ENCODE assay signal across 12 cellular contexts in the genomic region with DNA sequence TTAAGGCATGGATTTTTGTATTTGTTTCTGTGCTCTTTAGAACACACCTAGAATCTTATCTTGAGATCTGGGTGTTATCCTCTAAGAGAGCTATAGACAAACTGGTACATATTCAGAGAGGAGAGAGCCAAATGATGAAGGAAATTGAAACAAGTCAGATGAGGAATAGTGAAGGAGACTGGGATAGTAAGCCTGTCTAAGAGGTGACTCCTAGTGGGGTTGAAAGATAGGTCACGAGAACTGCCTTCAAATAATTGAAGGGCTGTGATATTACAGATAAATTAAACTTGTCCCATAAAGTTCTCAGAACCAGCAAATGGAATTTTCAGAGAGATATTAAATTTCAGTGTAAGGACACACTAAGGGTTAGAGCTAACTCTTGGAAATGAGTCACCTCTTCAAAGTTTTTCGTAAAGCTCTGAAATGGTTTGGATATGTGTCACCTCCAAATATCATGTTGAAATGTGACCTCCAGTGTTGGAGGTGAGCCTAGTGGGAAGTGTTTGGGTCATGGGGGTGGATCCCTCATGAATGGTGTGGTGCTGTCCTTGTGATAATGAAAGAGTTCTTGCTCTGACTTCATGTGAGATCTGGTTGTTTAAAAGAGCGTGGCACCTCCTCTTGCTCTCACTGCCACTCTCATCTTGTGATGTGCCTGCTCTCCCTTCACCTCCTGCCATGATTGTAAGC.
DNase-seq lines count a peak whose midpoint lies in the region; ATAC-seq and TF ChIP-seq lines count a peak whose summit lies in the region.
"Had no signal": no experiment of that assay in that cellular context is flagged by ENCODE, and none has a peak within 500 bp of the region (broad histone marks: within the 10 kb centered on the region; RNA-seq: fewer than 3 reads in every experiment).

No MANE protein-coding gene starts in this region.

- WGBS in adrenal gland, 4 donors, result 41 to 55% (median 43%) methylated on average over 3 of the region's 3 CpGs
- WGBS in mesenchymal stem cell, result 20% methylated on average over 2 of the region's 3 CpGs

- no peak overlapping the region for H2BK15ac ChIP-seq in mesenchymal stem cell (ENCODE audit: low read depth, poor library complexity, severe bottlenecking)

- peak in 1 of 2 donors; percentile 73 for TF ChIP-seq POLR2A in adrenal gland (IDR thresholded peaks at IDR 0.05)

- H3K14ac ChIP-seq in mesenchymal stem cell (ENCODE audit: low read length in 2 of 2), result no peak overlapping the region

- H3K18ac ChIP-seq in mesenchymal stem cell (ENCODE audit: low read depth in 1 of 2, low read length in 2 of 2), result no peak overlapping the region

- H3K4me2 ChIP-seq in mesenchymal stem cell (ENCODE audit: low read length, poor library complexity, severe bottlenecking), result no peak overlapping the region

- H3K4me3 ChIP-seq in adrenal gland, result peak overlapping the region in 1 of 4 donors; percentile 6
- peak overlapping the region in 1 of 2 experiments; percentile 38 for H3K4me3 ChIP-seq in mesenchymal stem cell (ENCODE audit: insufficient read depth in 1 of 2, low read depth in 1 of 2, low read length in 2 of 2)
- H3K4me3 ChIP-seq in ascending aorta, result no peak overlapping the region
- H3K4me3 ChIP-seq: GM12878, ovary had no signal

- H2AFZ ChIP-seq in mesenchymal stem cell (ENCODE audit: low read depth, low read length), result no peak overlapping the region

- DNase-seq in AG20443 (ENCODE audit: low spot score), result peak; percentile 40
- DNase-seq in HS-5 (ENCODE audit: low read depth), result peak; percentile 95
- peak; percentile 61 to 92 (median 81) for DNase-seq in adrenal gland
- DNase-seq in mesenchymal stem cell, result peak; percentile 81
- DNase-seq in NK-92 treated with Interleukin-12 subunit alpha and Interleukin-12 subunit beta, amount 100 ng/mL, for 24 hours (lab: John Stamatoyannopoulos, UW), result no peak
- no peak for DNase-seq in anterior cingulate cortex (lab: John Stamatoyannopoulos, UW)
- DNase-seq in ascending aorta (ENCODE audit: low spot score in 2 of 2), result no peak
- DNase-seq in left lobe of liver (ENCODE audit: low spot score), result no peak
- DNase-seq: glutamatergic neuron, NCI-H187 treated with DMSO at 0.1 percent for 48 hours, ovary had no signal

- H3K9me3 ChIP-seq in adrenal gland (replicated peaks in 1 of 3) (no peaks in the 10 kb centered on the region), mesenchymal stem cell (ENCODE audit: control insufficient read depth, low read length) (no peaks in the 10 kb centered on the region), ascending aorta (no peaks in the 10 kb centered on the region)
- H3K9me3 ChIP-seq: ovary had no signal

- peak overlapping the region; percentile 24 to 86 (median 65) for H3K27ac ChIP-seq in adrenal gland
- H3K27ac ChIP-seq in mesenchymal stem cell (ENCODE audit: low read length, poor library complexity, severe bottlenecking), result peak overlapping the region; percentile 67
- H3K27ac ChIP-seq in ascending aorta, result no peak overlapping the region
- H3K27ac ChIP-seq: ovary had no signal

- H3K27me3 ChIP-seq in adrenal gland (no peaks in the 10 kb centered on the region), mesenchymal stem cell (ENCODE audit: control insufficient read depth in 1 of 2, insufficient read depth in 1 of 2, low read length in 2 of 2) (no peaks in the 10 kb centered on the region), ascending aorta (no peaks in the 10 kb centered on the region)
- H3K27me3 ChIP-seq: ovary had no signal

- H3K79me1 ChIP-seq in mesenchymal stem cell (replicated peaks; ENCODE audit: low read length, poor library complexity, severe bottlenecking), result peaks cover 2% of the 10 kb centered on the region

- TF ChIP-seq CTCF in adrenal gland (IDR thresholded peaks at IDR 0.05), result no peak
- no peak for TF ChIP-seq CTCF in ascending aorta (IDR thresholded peaks at IDR 0.05)

- no peak overlapping the region for H2BK120ac ChIP-seq in mesenchymal stem cell (ENCODE audit: low read depth, low read length)

- H4K8ac ChIP-seq in mesenchymal stem cell (ENCODE audit: low read length), result no peak overlapping the region

- no peak overlapping the region for H3K4ac ChIP-seq in mesenchymal stem cell (ENCODE audit: low read depth in 1 of 2, low read length in 2 of 2)

- no peak for ATAC-seq in left lobe of liver
- ATAC-seq: GM12878 had no signal

- no peak overlapping the region for H2BK5ac ChIP-seq in mesenchymal stem cell (ENCODE audit: low read depth, low read length, poor library complexity, severe bottlenecking)

- no peak overlapping the region for H3K23ac ChIP-seq in mesenchymal stem cell (ENCODE audit: low read length in 2 of 2)

- H2BK12ac ChIP-seq in mesenchymal stem cell (ENCODE audit: low read length in 2 of 2), result peak overlapping the region in 1 of 2 experiments; percentile 32

- peak overlapping the region; percentile 77 for H3K9ac ChIP-seq in mesenchymal stem cell (ENCODE audit: low read length)

- no peak overlapping the region for H4K91ac ChIP-seq in mesenchymal stem cell (ENCODE audit: low read length)

- peaks cover 21 to 34% of the 10 kb centered on the region in 2 donors for H3K4me1 ChIP-seq in adrenal gland (replicated peaks in 1 of 2)
- no peaks in the 10 kb centered on the region for H3K4me1 ChIP-seq in mesenchymal stem cell (ENCODE audit: control insufficient read depth, insufficient read depth, low read depth, low read length)
- peaks cover 0 to 3% of the 10 kb centered on the region in 2 donors for H3K4me1 ChIP-seq in ascending aorta

- no peaks in the 10 kb centered on the region for H3K36me3 ChIP-seq in adrenal gland (replicated peaks in 1 of 2)
- H3K36me3 ChIP-seq in mesenchymal stem cell (ENCODE audit: control insufficient read depth in 1 of 2, insufficient read depth in 2 of 2, low read depth in 1 of 2, low read length in 2 of 2), result no peaks in the 10 kb centered on the region
- H3K36me3 ChIP-seq in ascending aorta, result no peaks in the 10 kb centered on the region
- H3K36me3 ChIP-seq: ovary had no signal

- intact Hi-C loops in adrenal gland (cut with DNase I), result no loop called here
- intact Hi-C loops in ascending aorta (cut with DNase I), result no loop called here

- H2AK5ac ChIP-seq in mesenchymal stem cell (ENCODE audit: low read length, severe bottlenecking), result no peak overlapping the region

Comparison
In these comparisons a context has a peak if more than half of its experiments do, and no peak if none do; other contexts are left out.
1. DNase-seq: peak in AG20443 (single experiment), HS-5 (single experiment), adrenal gland (7 of 7) and mesenchymal stem cell (single experiment); none in NK-92 treated with Interleukin-12 subunit alpha and Interleukin-12 subunit beta, amount 100 ng/mL, for 24 hours (single experiment), anterior cingulate cortex (0 of 58), ascending aorta (0 of 2) and left lobe of liver (single experiment).
2. H3K27ac ChIP-seq: peak in adrenal gland (5 of 5) and mesenchymal stem cell (single experiment); none in ascending aorta (0 of 2).